18 cellular contexts compared by ENCODE assay signal in the genomic region with DNA sequence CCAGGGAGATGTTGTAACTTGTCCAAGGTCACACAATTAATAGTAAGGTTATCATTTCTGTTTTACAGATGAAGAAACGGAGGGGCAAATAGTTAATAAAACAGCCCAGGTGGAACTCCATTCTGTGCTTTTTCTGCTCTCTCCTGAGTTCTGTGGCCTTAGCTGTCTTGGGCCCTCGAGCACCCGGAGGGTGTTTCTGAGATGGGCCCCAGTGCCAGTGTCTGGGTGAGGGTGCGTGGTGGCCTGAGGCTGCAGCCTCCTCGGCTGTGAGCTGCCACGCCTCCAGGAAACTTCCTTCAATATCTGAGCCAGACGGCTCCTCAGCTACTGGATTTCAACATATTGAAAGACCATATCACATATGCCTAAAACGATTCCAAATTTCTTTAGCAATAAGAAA.
"Had no signal": no experiment of that assay in that cellular context is flagged by ENCODE, and none has a peak within 500 bp of the region (broad histone marks: within the 10 kb centered on the region; RNA-seq: fewer than 3 reads in every experiment).

No MANE protein-coding gene starts in this region.

- ATAC-seq: activated naive CD4-positive, alpha-beta T cell treated with anti-CD3 and anti-CD28 coated beads, Interleukin-2, amount 50 U/mL, for 72 hours; left lung; right cardiac atrium; stimulated activated effector memory CD8-positive, alpha-beta T cell treated with anti-CD3 and anti-CD28 coated beads, Interleukin-12 subunit alpha, Interleukin-12 subunit beta, amount 100 ng/mL, for 72 hours; T-cell had no signal

- H3K27ac Mint-ChIP-seq: activated B cell treated with CpG ODN at 0.5 μM for 24 hours; activated CD4-positive, alpha-beta T cell treated with anti-CD3 and anti-CD28 coated beads, Interleukin-2, amount 10 ng/mL, durations not matched to agents 7 days and 5 days; activated naive CD4-positive, alpha-beta T cell treated with anti-CD3 and anti-CD28 coated beads, Interleukin-2, amount 50 U/mL, for 72 hours; activated T-helper 2 cell treated with anti-CD3 and anti-CD28 coated beads, Interferon-gamma antibody, Interleukin-2, Interleukin-4, amounts not matched to agents 10 μg/mL and 5 μg/mL and 100 μg/mL, durations not matched to agents 14 hours and 24 hours and 36 hours; progenitor cell of endocrine pancreas; stimulated activated effector memory CD8-positive, alpha-beta T cell treated with anti-CD3 and anti-CD28 coated beads, Interleukin-12 subunit alpha, Interleukin-12 subunit beta, amount 100 ng/mL, for 72 hours; T-cell had no signal

- H3K4me1 ChIP-seq: left lung had no signal

- DNase-seq: activated B cell treated with CpG ODN at 0.5 μM for 24 hours; activated CD4-positive, alpha-beta T cell treated with anti-CD3 and anti-CD28 coated beads, Interleukin-2, amount 10 ng/mL, durations not matched to agents 7 days and 5 days; activated T-cell treated with anti-CD3 and anti-CD28 coated beads for 4 hours; amygdala; head of caudate nucleus; left lung; naive B cell; nucleus accumbens; right cardiac atrium; T-cell; T1000; trophoblast cell had no signal

- H3K4me2 ChIP-seq: smooth muscle cell had no signal

- H3K4me3 Mint-ChIP-seq: activated B cell treated with CpG ODN at 0.5 μM for 24 hours; activated CD4-positive, alpha-beta T cell treated with anti-CD3 and anti-CD28 coated beads, Interleukin-2, amount 10 ng/mL, durations not matched to agents 7 days and 5 days; stimulated activated effector memory CD8-positive, alpha-beta T cell treated with anti-CD3 and anti-CD28 coated beads, Interleukin-12 subunit alpha, Interleukin-12 subunit beta, amount 100 ng/mL, for 72 hours; T-cell had no signal

- H3K27me3 ChIP-seq: esophagus muscularis mucosa, left lung had no signal

- H3K9me3 Mint-ChIP-seq: activated B cell treated with CpG ODN at 0.5 μM for 24 hours; activated CD4-positive, alpha-beta T cell treated with anti-CD3 and anti-CD28 coated beads, Interleukin-2, amount 10 ng/mL, durations not matched to agents 7 days and 5 days; activated naive CD4-positive, alpha-beta T cell treated with anti-CD3 and anti-CD28 coated beads, Interleukin-2, amount 50 U/mL, for 72 hours; activated T-helper 2 cell treated with anti-CD3 and anti-CD28 coated beads, Interferon-gamma antibody, Interleukin-2, Interleukin-4, amounts not matched to agents 10 μg/mL and 5 μg/mL and 100 μg/mL, durations not matched to agents 14 hours and 24 hours and 36 hours; naive B cell; stimulated activated effector memory CD8-positive, alpha-beta T cell treated with anti-CD3 and anti-CD28 coated beads, Interleukin-12 subunit alpha, Interleukin-12 subunit beta, amount 100 ng/mL, for 72 hours; T-cell had no signal

- H3K27me3 Mint-ChIP-seq: activated B cell treated with CpG ODN at 0.5 μM for 24 hours, naive B cell, progenitor cell of endocrine pancreas, T-cell had no signal

- H3K4me3 ChIP-seq: esophagus muscularis mucosa, left lung, smooth muscle cell had no signal

- H3K9me3 ChIP-seq: esophagus muscularis mucosa, left lung had no signal

- H3K36me3 Mint-ChIP-seq: activated naive CD4-positive, alpha-beta T cell treated with anti-CD3 and anti-CD28 coated beads, Interleukin-2, amount 50 U/mL, for 72 hours; naive B cell; stimulated activated effector memory CD8-positive, alpha-beta T cell treated with anti-CD3 and anti-CD28 coated beads, Interleukin-12 subunit alpha, Interleukin-12 subunit beta, amount 100 ng/mL, for 72 hours; T-cell had no signal

- H3K36me3 ChIP-seq: esophagus muscularis mucosa, left lung had no signal

- H3K4me1 Mint-ChIP-seq: activated CD4-positive, alpha-beta T cell treated with anti-CD3 and anti-CD28 coated beads, Interleukin-2, amount 10 ng/mL, durations not matched to agents 7 days and 5 days; stimulated activated effector memory CD8-positive, alpha-beta T cell treated with anti-CD3 and anti-CD28 coated beads, Interleukin-12 subunit alpha, Interleukin-12 subunit beta, amount 100 ng/mL, for 72 hours; T-cell had no signal

- H3K27ac ChIP-seq: esophagus muscularis mucosa, left lung had no signal
